13 cellular contexts compared by ENCODE assay signal in genomic region chr11:45924036-45924915, GRCh38. TPM values are rescaled to one million over a fixed set of nuclear protein-coding genes. Genes with fewer than 3 reads are reported as not detected.
DNase-seq lines count a peak whose midpoint lies in the region; ATAC-seq lines count a peak whose summit lies in the region.
"Had no signal": no experiment of that assay in that cellular context is flagged by ENCODE, and none has a peak within 500 bp of the region (broad histone marks: within the 10 kb centered on the region; RNA-seq: fewer than 3 reads in every experiment).

No MANE protein-coding gene starts in this region.

- H3K36me3 ChIP-seq in naive thymus-derived CD4-positive, alpha-beta T cell (ENCODE audit: control insufficient read depth in 2 of 3, insufficient read depth in 3 of 3, low read length in 3 of 3) = no peaks in the 10 kb centered on the region

- H3K9me3 Mint-ChIP-seq in stimulated activated naive CD8-positive, alpha-beta T cell treated with anti-CD3 and anti-CD28 coated beads, Interleukin-15, Interleukin-2, amounts not matched to agents 100 ng/mL and 50 ng/mL, for 24 hours = no peaks in the 10 kb centered on the region
- no peaks in the 10 kb centered on the region for H3K9me3 Mint-ChIP-seq in activated naive CD8-positive, alpha-beta T cell treated with anti-CD3 and anti-CD28 coated beads for 36 hours
- H3K9me3 Mint-ChIP-seq in naive thymus-derived CD4-positive, alpha-beta T cell = no peaks in the 10 kb centered on the region

- ATAC-seq in stimulated activated naive CD8-positive, alpha-beta T cell treated with anti-CD3 and anti-CD28 coated beads, Interleukin-15, Interleukin-2, amounts not matched to agents 100 U/mL and 50 U/mL, for 24 hours = no peak
- ATAC-seq in naive thymus-derived CD4-positive, alpha-beta T cell = no peak

- no peaks in the 10 kb centered on the region for H3K36me3 Mint-ChIP-seq in stimulated activated naive CD8-positive, alpha-beta T cell treated with anti-CD3 and anti-CD28 coated beads, Interleukin-15, Interleukin-2, amounts not matched to agents 100 ng/mL and 50 ng/mL, for 24 hours (ENCODE audit: low read depth)
- no peaks in the 10 kb centered on the region for H3K36me3 Mint-ChIP-seq in activated naive CD8-positive, alpha-beta T cell treated with anti-CD3 and anti-CD28 coated beads for 36 hours
- H3K36me3 Mint-ChIP-seq in naive thymus-derived CD4-positive, alpha-beta T cell = peaks cover 0 to 1% (median 0%) of the 10 kb centered on the region in 5 donors

- peaks cover 7 to 10% of the 10 kb centered on the region in 2 donors for H3K4me1 ChIP-seq in naive thymus-derived CD4-positive, alpha-beta T cell (ENCODE audit: control insufficient read depth in 2 of 2, insufficient read depth in 2 of 2, low read length in 2 of 2)

- no peaks in the 10 kb centered on the region for H3K27me3 ChIP-seq in naive thymus-derived CD4-positive, alpha-beta T cell (ENCODE audit: control insufficient read depth in 2 of 2, insufficient read depth in 2 of 2, low read length in 2 of 2)

- H3K4me3 Mint-ChIP-seq in stimulated activated naive CD8-positive, alpha-beta T cell treated with anti-CD3 and anti-CD28 coated beads, Interleukin-15, Interleukin-2, amounts not matched to agents 100 ng/mL and 50 ng/mL, for 24 hours = peak overlapping the region; percentile 66
- peak overlapping the region; percentile 24 for H3K4me3 Mint-ChIP-seq in activated naive CD8-positive, alpha-beta T cell treated with anti-CD3 and anti-CD28 coated beads for 36 hours
- peak overlapping the region; percentile 40 to 86 (median 66) for H3K4me3 Mint-ChIP-seq in naive thymus-derived CD4-positive, alpha-beta T cell

- peaks cover 13% of the 10 kb centered on the region for H3K27me3 Mint-ChIP-seq in stimulated activated naive CD8-positive, alpha-beta T cell treated with anti-CD3 and anti-CD28 coated beads, Interleukin-15, Interleukin-2, amounts not matched to agents 100 ng/mL and 50 ng/mL, for 24 hours
- peaks cover 4% of the 10 kb centered on the region for H3K27me3 Mint-ChIP-seq in activated naive CD8-positive, alpha-beta T cell treated with anti-CD3 and anti-CD28 coated beads for 36 hours
- H3K27me3 Mint-ChIP-seq in naive thymus-derived CD4-positive, alpha-beta T cell = peaks cover 0 to 29% (median 4%) of the 10 kb centered on the region in 5 donors

- POLR2A ChIA-PET in naive thymus-derived CD4-positive, alpha-beta T cell (lab: Charles Lee) = interaction anchor here (0.6 to 0.7 kb wide), 2 partner anchors 427 to 874 kb away, joined by 5 read pairs; no protein-coding TSS in a partner anchor

- CTCF ChIA-PET in naive thymus-derived CD4-positive, alpha-beta T cell (lab: Charles Lee) = no interaction called here

- H3K27ac ChIP-seq in naive thymus-derived CD4-positive, alpha-beta T cell (ENCODE audit: low read depth, low read length) = no peak overlapping the region

- H3K27ac Mint-ChIP-seq in stimulated activated naive CD8-positive, alpha-beta T cell treated with anti-CD3 and anti-CD28 coated beads, Interleukin-15, Interleukin-2, amounts not matched to agents 100 ng/mL and 50 ng/mL, for 24 hours = no peak overlapping the region
- no peak overlapping the region for H3K27ac Mint-ChIP-seq in activated naive CD8-positive, alpha-beta T cell treated with anti-CD3 and anti-CD28 coated beads for 36 hours
- peak overlapping the region in 5 of 9 donors; percentile 29 to 81 (median 60) for H3K27ac Mint-ChIP-seq in naive thymus-derived CD4-positive, alpha-beta T cell

- no peak for DNase-seq in stimulated activated naive CD8-positive, alpha-beta T cell treated with anti-CD3 and anti-CD28 coated beads, Interleukin-15, Interleukin-2, amounts not matched to agents 100 U/mL and 50 U/mL, for 24 hours
- DNase-seq in activated naive CD8-positive, alpha-beta T cell treated with anti-CD3 and anti-CD28 coated beads for 36 hours = no peak
- DNase-seq in naive thymus-derived CD4-positive, alpha-beta T cell = peak in 2 of 9 donors; percentile 4 to 19
- DNase-seq in amniotic stem cell (lab: John Stamatoyannopoulos, UW) (no peak), hippocampal formation (lab: John Stamatoyannopoulos, UW) (no peak)
- DNase-seq in stimulated activated CD4-positive, alpha-beta T cell treated with anti-CD3 and anti-CD28 coated beads, Interleukin-4, amount 100 ng/mL, for 1 hour = no peak
- no peak for DNase-seq in activated CD4-positive, alpha-beta T cell treated with anti-CD3 and anti-CD28 coated beads for 1 hour
- DNase-seq: NCI-H226; stimulated activated CD4-positive, alpha-beta T cell treated with anti-CD3 and anti-CD28 coated beads, Interleukin-2, amount 100 ng/mL, for 24 hours; substantia nigra had no signal

- no peaks in the 10 kb centered on the region for H3K9me3 ChIP-seq in naive thymus-derived CD4-positive, alpha-beta T cell (ENCODE audit: control insufficient read depth in 2 of 3, low read length in 3 of 3)

- H3K4me1 Mint-ChIP-seq in stimulated activated naive CD8-positive, alpha-beta T cell treated with anti-CD3 and anti-CD28 coated beads, Interleukin-15, Interleukin-2, amounts not matched to agents 100 ng/mL and 50 ng/mL, for 24 hours (ENCODE audit: low read depth) = peaks cover 17% of the 10 kb centered on the region
- H3K4me1 Mint-ChIP-seq in activated naive CD8-positive, alpha-beta T cell treated with anti-CD3 and anti-CD28 coated beads for 36 hours = peaks cover 8% of the 10 kb centered on the region
- H3K4me1 Mint-ChIP-seq in naive thymus-derived CD4-positive, alpha-beta T cell = peaks cover 16 to 32% (median 28%) of the 10 kb centered on the region in 7 donors

- no peak overlapping the region for H3K4me3 ChIP-seq in naive thymus-derived CD4-positive, alpha-beta T cell (ENCODE audit: low read length)

- intact Hi-C loops in naive thymus-derived CD4-positive, alpha-beta T cell (cut with micrococcal nuclease) = no loop called here

RNA-seq across cellular contexts. Expression of gene LARGE2, which starts 1.8 kb away (rescaled TPM):
- 1 to 10 TPM; 1.2 to 1.5 TPM for total RNA-seq in activated naive CD8-positive, alpha-beta T cell treated with anti-CD3 and anti-CD28 coated beads for 36 hours
- total RNA-seq in naive thymus-derived CD4-positive, alpha-beta T cell = 1 to 10 TPM in 4 of 5 experiments, not detected in 1; 1.2 to 4.8 (median 3.2) TPM
- under 1 TPM; 0.24 to 0.77 TPM for polyA plus RNA-seq in naive thymus-derived CD4-positive, alpha-beta T cell
- total RNA-seq: LHCN-M2 had no signal

RNA-seq across cellular contexts. Expression of gene PEX16, which starts 6.6 kb away (rescaled TPM):
- total RNA-seq in activated naive CD8-positive, alpha-beta T cell treated with anti-CD3 and anti-CD28 coated beads for 36 hours = 10 to 100 TPM; 34.8 to 43.5 TPM
- total RNA-seq in naive thymus-derived CD4-positive, alpha-beta T cell = 10 to 100 TPM; 48.2 to 64.3 (median 58.1) TPM
- 10 to 100 TPM; 52.9 to 56.7 TPM for polyA plus RNA-seq in naive thymus-derived CD4-positive, alpha-beta T cell

RNA-seq across cellular contexts. Expression of gene FREY1, which starts 17.2 kb away (rescaled TPM):
- total RNA-seq in activated naive CD8-positive, alpha-beta T cell treated with anti-CD3 and anti-CD28 coated beads for 36 hours = under 1 TPM; 0.60 to 0.80 TPM
- total RNA-seq in naive thymus-derived CD4-positive, alpha-beta T cell = 1 to 10 TPM; 3.4 to 8.2 (median 4.6) TPM
- polyA plus RNA-seq in naive thymus-derived CD4-positive, alpha-beta T cell = not detected
- total RNA-seq: RPMI7951 had no signal

RNA-seq across cellular contexts. Expression of gene MAPK8IP1, which starts 38.8 kb away (rescaled TPM):
- under 1 TPM; 0.54 to 0.56 TPM for total RNA-seq in activated naive CD8-positive, alpha-beta T cell treated with anti-CD3 and anti-CD28 coated beads for 36 hours
- 1 to 10 TPM in 2 of 5 experiments, under 1 TPM in 3; 0.65 to 7.0 (median 0.92) TPM for total RNA-seq in naive thymus-derived CD4-positive, alpha-beta T cell
- not detected for polyA plus RNA-seq in naive thymus-derived CD4-positive, alpha-beta T cell

Comparison
In these comparisons a context has a peak if more than half of its experiments do, and no peak if none do; other contexts are left out.
1. H3K27ac Mint-ChIP-seq: peak in naive thymus-derived CD4-positive, alpha-beta T cell (5 of 9); none in stimulated activated naive CD8-positive, alpha-beta T cell treated with anti-CD3 and anti-CD28 coated beads, Interleukin-15, Interleukin-2, amounts not matched to agents 100 ng/mL and 50 ng/mL, for 24 hours (single experiment) and activated naive CD8-positive, alpha-beta T cell treated with anti-CD3 and anti-CD28 coated beads for 36 hours (single experiment).
2. Peak in every context shown above with its lines, with median percentiles within 50 percentile points of each other: H3K4me3 Mint-ChIP-seq.